Comparison of ENCODE assay signal across 13 cellular contexts in the genomic region with DNA sequence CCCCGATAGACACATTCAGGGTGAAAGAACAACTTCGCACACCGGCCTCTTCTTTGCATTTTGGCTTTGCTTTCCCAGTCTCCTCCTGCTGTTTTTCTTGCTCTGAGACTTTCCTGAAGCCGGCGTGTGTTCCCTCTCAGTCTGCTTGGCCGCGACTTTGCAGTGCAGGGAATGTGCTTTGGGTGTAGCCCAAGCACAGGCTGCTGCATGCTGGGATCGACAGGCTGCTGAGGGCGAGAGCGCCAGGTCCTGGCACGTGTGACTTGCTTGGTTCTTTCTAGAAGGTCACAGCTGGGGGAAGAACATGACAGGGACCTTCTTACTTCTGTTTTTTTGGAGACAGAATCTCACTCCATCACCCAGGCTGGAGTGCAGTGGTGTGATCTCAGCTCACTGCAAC.
"Had no signal": no experiment of that assay in that cellular context is flagged by ENCODE, and none has a peak within 500 bp of the region (broad histone marks: within the 10 kb centered on the region; RNA-seq: fewer than 3 reads in every experiment).

No MANE protein-coding gene starts in this region.

- H3K9me3 Mint-ChIP-seq: activated CD4-positive, alpha-beta memory T cell treated with anti-CD3 and anti-CD28 coated beads for 36 hours; activated naive CD8-positive, alpha-beta T cell treated with anti-CD3 and anti-CD28 coated beads, Interleukin-2, amount 50 U/mL, for 24 hours; naive thymus-derived CD4-positive, alpha-beta T cell had no signal

- ATAC-seq: activated naive CD8-positive, alpha-beta T cell treated with anti-CD3 and anti-CD28 coated beads, Interleukin-2, amount 50 U/mL, for 24 hours; naive thymus-derived CD4-positive, alpha-beta T cell had no signal

- H3K27ac ChIP-seq: cardiac muscle cell, coronary artery, heart right ventricle, neutrophil had no signal

- H3K27me3 Mint-ChIP-seq: activated CD4-positive, alpha-beta memory T cell treated with anti-CD3 and anti-CD28 coated beads for 36 hours; activated naive CD8-positive, alpha-beta T cell treated with anti-CD3 and anti-CD28 coated beads, Interleukin-2, amount 50 U/mL, for 24 hours; naive thymus-derived CD4-positive, alpha-beta T cell had no signal

- H3K27ac Mint-ChIP-seq: activated CD4-positive, alpha-beta memory T cell treated with anti-CD3 and anti-CD28 coated beads for 36 hours; activated naive CD8-positive, alpha-beta T cell treated with anti-CD3 and anti-CD28 coated beads, Interleukin-2, amount 50 U/mL, for 24 hours had no signal

- H3K9me3 ChIP-seq: heart right ventricle, neutrophil had no signal

- DNase-seq: activated CD4-positive, alpha-beta memory T cell treated with anti-CD3 and anti-CD28 coated beads for 36 hours; activated naive CD8-positive, alpha-beta T cell treated with anti-CD3 and anti-CD28 coated beads, Interleukin-2, amount 50 U/mL, for 24 hours; effector CD4-positive, alpha-beta T cell; foreskin melanocyte; heart right ventricle; naive thymus-derived CD4-positive, alpha-beta T cell; SHP77 treated with DMSO at 0.1 percent for 48 hours; stimulated activated CD4-positive, alpha-beta T cell treated with anti-CD3 and anti-CD28 coated beads, Interleukin-2, amount 100 ng/mL, for 24 hours; stimulated activated naive CD4-positive, alpha-beta T cell treated with Interleukin-2 at 50 U/mL for 16 hours; T-helper 2 cell had no signal

- H3K27me3 ChIP-seq: cardiac muscle cell, heart right ventricle, neutrophil had no signal

- H3K4me3 Mint-ChIP-seq: activated CD4-positive, alpha-beta memory T cell treated with anti-CD3 and anti-CD28 coated beads for 36 hours; activated naive CD8-positive, alpha-beta T cell treated with anti-CD3 and anti-CD28 coated beads, Interleukin-2, amount 50 U/mL, for 24 hours; naive thymus-derived CD4-positive, alpha-beta T cell had no signal

- H3K4me3 ChIP-seq: cardiac muscle cell, coronary artery, heart right ventricle had no signal
